In genomic region chr10:127997241-127997640, GRCh38 we compare ENCODE assay signal across 29 cellular contexts.
DNase-seq lines count a peak whose midpoint lies in the region; ATAC-seq and TF ChIP-seq lines count a peak whose summit lies in the region.
"Had no signal": no experiment of that assay in that cellular context is flagged by ENCODE, and none has a peak within 500 bp of the region (broad histone marks: within the 10 kb centered on the region; RNA-seq: fewer than 3 reads in every experiment).

No MANE protein-coding gene starts in this region.

- H3K27me3 Mint-ChIP-seq in Calu3 (ENCODE audit: unreplicated experiment) = no peaks in the 10 kb centered on the region

- no peaks in the 10 kb centered on the region for H3K9me3 ChIP-seq in heart right ventricle
- no peaks in the 10 kb centered on the region for H3K9me3 ChIP-seq in right atrium auricular region
- no peaks in the 10 kb centered on the region for H3K9me3 ChIP-seq in neural cell (ENCODE audit: low read length)
- no peaks in the 10 kb centered on the region for H3K9me3 ChIP-seq in upper lobe of right lung
- H3K9me3 ChIP-seq: mucosa of descending colon had no signal

- no peak for TF ChIP-seq EP300 in neural cell (conservative IDR thresholded peaks at IDR 0.05; ENCODE audit: poor library complexity, severe bottlenecking)

- no peaks in the 10 kb centered on the region for H4K20me1 ChIP-seq in neural cell (ENCODE audit: insufficient read depth)

- CTCF ChIA-PET in Calu3 (lab: Charles Lee) = no interaction called here

- H3K4me1 ChIP-seq in heart right ventricle (peaks cover 12 to 57% (median 40%) of the 10 kb centered on the region in 9 donors), right atrium auricular region (peaks cover 0 to 44% of the 10 kb centered on the region in 2 donors), upper lobe of right lung (peaks cover 27% of the 10 kb centered on the region)
- H3K4me1 ChIP-seq: parathyroid adenoma had no signal

- H3K4me1 Mint-ChIP-seq in Calu3 (ENCODE audit: low read depth, unreplicated experiment) = peaks cover under 1% of the 10 kb centered on the region
- H3K4me1 Mint-ChIP-seq: immature natural killer cell had no signal

- peak overlapping the region; percentile 24 for H3K4me2 ChIP-seq in neural cell (ENCODE audit: low read length)

- H3K9me2 ChIP-seq in neural cell (ENCODE audit: insufficient read depth, low read length) = no peaks in the 10 kb centered on the region

- BruUV-seq in Calu3 (replicated peaks; lab: Mats Ljungman, UMichigan) = no TSS peak

- TF ChIP-seq RAD21 in neural cell (conservative IDR thresholded peaks at IDR 0.05) = no peak

- H3K4me3 ChIP-seq in heart right ventricle (no peak overlapping the region), right atrium auricular region (no peak overlapping the region), neural cell (ENCODE audit: low read length) (peak overlapping the region; percentile 57), upper lobe of right lung (no peak overlapping the region)
- H3K4me3 ChIP-seq: mucosa of descending colon had no signal

- intact Hi-C loops in heart right ventricle (cut with DNase I) = no loop called here
- intact Hi-C loops in Right ventricle myocardium superior (cut with DNase I) = no loop called here
- intact Hi-C loops in upper lobe of right lung (cut with DNase I) = loop anchor here (5.0 kb wide), 1 partner anchor 90 kb away; the partner anchor contains the start of gene PTPRE
- intact Hi-C loops in Calu3 (cut with micrococcal nuclease; ENCODE audit: unreplicated experiment) = no loop called here

- H3K36me3 ChIP-seq in heart right ventricle = no peaks in the 10 kb centered on the region
- H3K36me3 ChIP-seq in right atrium auricular region = no peaks in the 10 kb centered on the region
- no peaks in the 10 kb centered on the region for H3K36me3 ChIP-seq in neural cell (ENCODE audit: insufficient read depth, low read length)
- no peaks in the 10 kb centered on the region for H3K36me3 ChIP-seq in upper lobe of right lung
- H3K36me3 ChIP-seq: WERI-Rb-1 had no signal

- ATAC-seq in heart right ventricle = no peak
- no peak for ATAC-seq in Right ventricle myocardium superior (ENCODE audit: poor library complexity)
- ATAC-seq in upper lobe of right lung = no peak
- ATAC-seq in HG02763 (IDR thresholded peaks at IDR 0.05; ENCODE audit: unreplicated experiment) = no peak
- ATAC-seq: stimulated activated naive CD8-positive, alpha-beta T cell treated with anti-CD3 and anti-CD28 coated beads, Interleukin-15, Interleukin-2, amounts not matched to agents 100 U/mL and 50 U/mL, for 24 hours had no signal

- no peak overlapping the region for H3K27ac Mint-ChIP-seq in Calu3 (ENCODE audit: unreplicated experiment)
- H3K27ac Mint-ChIP-seq: activated CD4-positive, alpha-beta T cell treated with anti-CD3 and anti-CD28 coated beads, Interleukin-2, amount 10 ng/mL, durations not matched to agents 24 days and 14 days; B cell; IgD-negative memory B cell; immature natural killer cell; nephron progenitor cell had no signal

- H3K27me3 ChIP-seq in heart right ventricle = no peaks in the 10 kb centered on the region
- H3K27me3 ChIP-seq in right atrium auricular region = no peaks in the 10 kb centered on the region
- H3K27me3 ChIP-seq in neural cell (ENCODE audit: insufficient read depth, low read depth, low read length) = no peaks in the 10 kb centered on the region
- no peaks in the 10 kb centered on the region for H3K27me3 ChIP-seq in upper lobe of right lung

- no peaks in the 10 kb centered on the region for H3K36me3 Mint-ChIP-seq in Calu3 (ENCODE audit: insufficient read depth, unreplicated experiment)
- H3K36me3 Mint-ChIP-seq: IgD-negative memory B cell, immature natural killer cell had no signal

- H2AFZ ChIP-seq in neural cell (ENCODE audit: low read depth, low read length) = no peak overlapping the region
- H2AFZ ChIP-seq: parathyroid adenoma had no signal

- H3K9ac ChIP-seq in neural cell (ENCODE audit: low read length) = peak overlapping the region; percentile 20
- H3K9ac ChIP-seq: parathyroid adenoma had no signal

- WGBS in heart right ventricle, 2 donors = 48 to 60% methylated on average over 4 of the region's 4 CpGs

- no peak overlapping the region for H3K4me3 Mint-ChIP-seq in Calu3 (ENCODE audit: low read depth, unreplicated experiment)
- H3K4me3 Mint-ChIP-seq: activated CD4-positive, alpha-beta T cell treated with anti-CD3 and anti-CD28 coated beads, Interleukin-2, amount 10 ng/mL, durations not matched to agents 24 days and 14 days; B cell; IgD-negative memory B cell; immature natural killer cell had no signal

- H3K9me3 Mint-ChIP-seq in Calu3 (ENCODE audit: low read depth, unreplicated experiment) = no peaks in the 10 kb centered on the region
- H3K9me3 Mint-ChIP-seq: activated CD4-positive, alpha-beta T cell treated with anti-CD3 and anti-CD28 coated beads, Interleukin-2, amount 10 ng/mL, durations not matched to agents 24 days and 14 days; IgD-negative memory B cell; immature natural killer cell; nephron progenitor cell had no signal

- TF ChIP-seq CTCF in heart right ventricle (IDR thresholded peaks at IDR 0.05) (no peak), right atrium auricular region (IDR thresholded peaks at IDR 0.05) (no peak), neural cell (IDR thresholded peaks at IDR 0.05; ENCODE audit: poor library complexity, severe bottlenecking) (no peak), upper lobe of right lung (IDR thresholded peaks at IDR 0.05) (no peak), Calu3 (IDR thresholded peaks at IDR 0.05; ENCODE audit: unreplicated experiment) (no peak)

- H3K79me2 ChIP-seq in neural cell (replicated peaks; ENCODE audit: insufficient read depth, low read length) = no peaks in the 10 kb centered on the region
- H3K79me2 ChIP-seq: parathyroid adenoma had no signal

- H3F3A ChIP-seq in neural cell (ENCODE audit: insufficient read depth, low read length, poor library complexity, severe bottlenecking) = peaks cover 9% of the 10 kb centered on the region

- peak overlapping the region; percentile 15 to 68 (median 40) for H3K27ac ChIP-seq in heart right ventricle
- peak overlapping the region; percentile 54 to 78 for H3K27ac ChIP-seq in right atrium auricular region
- peak overlapping the region; percentile 98 for H3K27ac ChIP-seq in neural cell (ENCODE audit: low read length)
- H3K27ac ChIP-seq in upper lobe of right lung = peak overlapping the region; percentile 71
- H3K27ac ChIP-seq: parathyroid adenoma, WERI-Rb-1 had no signal

- DNase-seq in heart right ventricle (no peak), Right ventricle myocardium superior (no peak), right atrium auricular region (ENCODE audit: low spot score) (no peak), upper lobe of right lung (peak; percentile 21), GF-D8 (lab: John Stamatoyannopoulos, UW) (no peak), Calu3 (no peak)
- DNase-seq: activated CD4-positive, alpha-beta T cell treated with anti-CD3 and anti-CD28 coated beads, Interleukin-2, amount 10 ng/mL, durations not matched to agents 24 days and 14 days; activated gamma-delta T cell treated with Interleukin-2 at 50 U/mL for 16 hours; activated T-cell treated with anti-CD3 and anti-CD28 coated beads, Interleukin-2, amount 50 U/mL, for 1 hour; DMS53; effector memory CD4-positive, alpha-beta T cell; erythroblast; hippocampal formation; immature natural killer cell; mucosa of descending colon; NCI-H1092; NCI-H187; NCI-H524 treated with DMSO at 0.1 percent for 48 hours; nephron progenitor cell; NK-92 treated with Interleukin-12 subunit alpha and Interleukin-12 subunit beta, amount 100 ng/mL, for 24 hours; SHP77 treated with DMSO at 0.1 percent for 48 hours; stimulated activated naive CD8-positive, alpha-beta T cell treated with anti-CD3 and anti-CD28 coated beads, Interleukin-15, Interleukin-2, amounts not matched to agents 100 U/mL and 50 U/mL, for 24 hours; T1000; WERI-Rb-1 had no signal

TF ChIP-seq in neural cell, 6 proteins besides CTCF, POLR2A, EP300 and RAD21:
- TF ChIP-seq TAF1 (IDR thresholded peaks at IDR 0.05; ENCODE audit: low read depth) (no peak), REST (IDR thresholded peaks at IDR 0.05; ENCODE audit: borderline replicate concordance) (no peak), POLR2AphosphoS5 (IDR thresholded peaks at IDR 0.05) (no peak), SMC3 (conservative IDR thresholded peaks at IDR 0.05; ENCODE audit: poor library complexity) (no peak), EZH2 (IDR thresholded peaks at IDR 0.05; ENCODE audit: borderline replicate concordance, insufficient read depth, low read length, poor library complexity, severe bottlenecking) (no peak), MXI1 (conservative IDR thresholded peaks at IDR 0.05; ENCODE audit: poor library complexity, severe bottlenecking) (no peak)

Comparison
In these comparisons a context has a peak if more than half of its experiments do, and no peak if none do; other contexts are left out.
1. H3K27ac ChIP-seq: peak in every context shown above with its lines; median percentile 98 in neural cell; 71 in upper lobe of right lung; 66 in right atrium auricular region; 40 in heart right ventricle.